17 cellular contexts compared by ENCODE assay signal in genomic region chr3:195139876-195140240, GRCh38.
A peak's percentile ranks its signal among the peaks of the same experiment; 100 is the strongest.
DNase-seq lines count a peak whose midpoint lies in the region; ATAC-seq, FAIRE-seq and TF ChIP-seq lines count a peak whose summit lies in the region.
"Had no signal": no experiment of that assay in that cellular context is flagged by ENCODE, and none has a peak within 500 bp of the region (broad histone marks: within the 10 kb centered on the region; RNA-seq: fewer than 3 reads in every experiment).

No MANE protein-coding gene starts in this region.

- peaks cover 1% of the 10 kb centered on the region for H3K79me1 ChIP-seq in mesenchymal stem cell (replicated peaks; ENCODE audit: low read length, poor library complexity, severe bottlenecking)

- dilution Hi-C loops in endothelial cell of umbilical vein (cut with MboI; ENCODE audit: extremely low pct_ligation_motif_present, low sequenced_read_pairs) = no loop called here

- H3K4me3 ChIP-seq in endothelial cell of umbilical vein (replicated peaks in 1 of 3; ENCODE audit: insufficient read depth in 1 of 3, low read depth in 1 of 3, low read length in 3 of 3) (no peak overlapping the region), mesenchymal stem cell (ENCODE audit: insufficient read depth in 1 of 2, low read depth in 1 of 2, low read length in 2 of 2) (no peak overlapping the region), prostate gland (no peak overlapping the region)
- H3K4me3 ChIP-seq: gastroesophageal sphincter had no signal

- no peak overlapping the region for H4K8ac ChIP-seq in mesenchymal stem cell (ENCODE audit: low read length)

- H2AFZ ChIP-seq in endothelial cell of umbilical vein (ENCODE audit: low read depth, low read length) = no peak overlapping the region
- H2AFZ ChIP-seq in mesenchymal stem cell (ENCODE audit: low read depth, low read length) = no peak overlapping the region

- TF ChIP-seq POLR2A in endothelial cell of umbilical vein (IDR thresholded peaks at IDR 0.05; ENCODE audit: low read depth, low read length) = no peak
- TF ChIP-seq POLR2A in prostate gland (IDR thresholded peaks at IDR 0.05) = no peak

- H3K4me1 ChIP-seq in endothelial cell of umbilical vein (ENCODE audit: control insufficient read depth, extremely low read depth, insufficient read depth, low read length) (peaks cover 27% of the 10 kb centered on the region), mesenchymal stem cell (ENCODE audit: control insufficient read depth, insufficient read depth, low read depth, low read length) (no peaks in the 10 kb centered on the region), prostate gland (replicated peaks) (peaks cover 16% of the 10 kb centered on the region)
- H3K4me1 ChIP-seq: gastroesophageal sphincter had no signal

- H3K4ac ChIP-seq in mesenchymal stem cell (ENCODE audit: low read depth in 1 of 2, low read length in 2 of 2) = no peak overlapping the region

- H3K27me3 ChIP-seq in endothelial cell of umbilical vein (ENCODE audit: control insufficient read depth in 2 of 2, insufficient read depth in 2 of 2, low read length in 2 of 2) (no peaks in the 10 kb centered on the region), mesenchymal stem cell (ENCODE audit: control insufficient read depth in 1 of 2, insufficient read depth in 1 of 2, low read length in 2 of 2) (no peaks in the 10 kb centered on the region), prostate gland (replicated peaks; ENCODE audit: insufficient read depth) (no peaks in the 10 kb centered on the region)
- H3K27me3 ChIP-seq: gastroesophageal sphincter had no signal

- H2AK5ac ChIP-seq in mesenchymal stem cell (ENCODE audit: low read length, severe bottlenecking) = no peak overlapping the region

- no peak overlapping the region for H3K18ac ChIP-seq in mesenchymal stem cell (ENCODE audit: low read depth in 1 of 2, low read length in 2 of 2)

- H3K9me3 Mint-ChIP-seq in activated T-helper 1 cell treated with anti-CD3 and anti-CD28 coated beads, Interleukin-12 subunit alpha, Interleukin-12 subunit beta, Interleukin-2, Interleukin-4 antibody, amounts not matched to agents 30 ng/mL and 10 ng/mL and 1 ng/mL, durations not matched to agents 14 hours and 24 hours and 36 hours = peaks cover 24% of the 10 kb centered on the region

- H2BK15ac ChIP-seq in mesenchymal stem cell (ENCODE audit: low read depth, poor library complexity, severe bottlenecking) = no peak overlapping the region

- H4K20me1 ChIP-seq in endothelial cell of umbilical vein (replicated peaks; ENCODE audit: control insufficient read depth, extremely low read depth, insufficient read depth, low read length) = no peaks in the 10 kb centered on the region

- no peak for ATAC-seq in omental fat pad (ENCODE audit: low FRiP score)
- ATAC-seq: gastroesophageal sphincter had no signal

- peak overlapping the region; percentile 92 for H3K27ac ChIP-seq in endothelial cell of umbilical vein (ENCODE audit: insufficient read depth, low read depth, low read length)
- no peak overlapping the region for H3K27ac ChIP-seq in mesenchymal stem cell (ENCODE audit: low read length, poor library complexity, severe bottlenecking)
- H3K27ac ChIP-seq in prostate gland = peak overlapping the region in 1 of 2 donors; percentile 51

- H3K27me3 Mint-ChIP-seq in activated T-helper 1 cell treated with anti-CD3 and anti-CD28 coated beads, Interleukin-12 subunit alpha, Interleukin-12 subunit beta, Interleukin-2, Interleukin-4 antibody, amounts not matched to agents 30 ng/mL and 10 ng/mL and 1 ng/mL, durations not matched to agents 14 hours and 24 hours and 36 hours (ENCODE audit: insufficient read depth) = peaks cover 4% of the 10 kb centered on the region
- H3K27me3 Mint-ChIP-seq: CD4-positive, CD25-positive, alpha-beta regulatory T cell; naive B cell had no signal

- H4K91ac ChIP-seq in mesenchymal stem cell (ENCODE audit: low read length) = no peak overlapping the region

- peaks cover 4% of the 10 kb centered on the region for H3K36me3 Mint-ChIP-seq in activated T-helper 1 cell treated with anti-CD3 and anti-CD28 coated beads, Interleukin-12 subunit alpha, Interleukin-12 subunit beta, Interleukin-2, Interleukin-4 antibody, amounts not matched to agents 30 ng/mL and 10 ng/mL and 1 ng/mL, durations not matched to agents 14 hours and 24 hours and 36 hours (ENCODE audit: low read depth)

- H2BK12ac ChIP-seq in mesenchymal stem cell (ENCODE audit: low read length in 2 of 2) = no peak overlapping the region

- H3K9me3 ChIP-seq in endothelial cell of umbilical vein (replicated peaks; ENCODE audit: control insufficient read depth, insufficient read depth, low read length) (peaks cover 3% of the 10 kb centered on the region), mesenchymal stem cell (ENCODE audit: control insufficient read depth, low read length) (peaks cover 8% of the 10 kb centered on the region), prostate gland (no peaks in the 10 kb centered on the region)
- H3K9me3 ChIP-seq: gastroesophageal sphincter had no signal

- no peak for TF ChIP-seq CTCF in endothelial cell of umbilical vein (IDR thresholded peaks at IDR 0.05; ENCODE audit: extremely low read depth in 1 of 2, insufficient read depth in 1 of 2, low read depth in 1 of 2, low read length in 2 of 2)
- TF ChIP-seq CTCF in omental fat pad (IDR thresholded peaks at IDR 0.05) = no peak
- TF ChIP-seq CTCF in prostate gland (IDR thresholded peaks at IDR 0.05) = no peak

- H3K23ac ChIP-seq in mesenchymal stem cell (ENCODE audit: low read length in 2 of 2) = no peak overlapping the region

- H3K9ac ChIP-seq in endothelial cell of umbilical vein (replicated peaks; ENCODE audit: extremely low read depth, insufficient read depth, low read length) (no peak overlapping the region), mesenchymal stem cell (ENCODE audit: low read length) (no peak overlapping the region)

- H3K9me1 ChIP-seq in endothelial cell of umbilical vein (replicated peaks; ENCODE audit: control insufficient read depth, extremely low read depth, insufficient read depth, low read length) = no peaks in the 10 kb centered on the region

- peak; percentile 60 for FAIRE-seq in endothelial cell of umbilical vein (lab: Jason Lieb, UNC)

- H3K27ac Mint-ChIP-seq in activated T-helper 1 cell treated with anti-CD3 and anti-CD28 coated beads, Interleukin-12 subunit alpha, Interleukin-12 subunit beta, Interleukin-2, Interleukin-4 antibody, amounts not matched to agents 30 ng/mL and 10 ng/mL and 1 ng/mL, durations not matched to agents 14 hours and 24 hours and 36 hours = no peak overlapping the region

- DNase-seq in EH (ENCODE audit: low read depth) (peak; percentile 42), LHCN-M2 (ENCODE audit: low read depth) (peak; percentile 21), endothelial cell of umbilical vein (ENCODE audit: low read depth, low spot score) (no peak), mesenchymal stem cell (peak; percentile 17), omental fat pad (ENCODE audit: low spot score) (no peak), putamen (ENCODE audit: low spot score) (no peak), prostate gland (ENCODE audit: low spot score) (no peak)
- no peak for DNase-seq in activated T-helper 1 cell treated with anti-CD3 and anti-CD28 coated beads, Interleukin-12 subunit alpha, Interleukin-12 subunit beta, Interleukin-2, Interleukin-4 antibody, amounts not matched to agents 30 ng/mL and 10 ng/mL and 1 ng/mL, durations not matched to agents 14 hours and 24 hours and 36 hours (ENCODE audit: low spot score)
- DNase-seq: activated CD4-positive, alpha-beta T cell treated with anti-CD3 and anti-CD28 coated beads for 4 hours; amygdala; CD4-positive, CD25-positive, alpha-beta regulatory T cell; dermis blood vessel endothelial cell; KBM-7; naive B cell; NCI-H1436 treated with DMSO at 0.1 percent for 48 hours; NCI-H510A treated with DMSO at 0.1 percent for 48 hours had no signal

- no peak overlapping the region for H2BK5ac ChIP-seq in mesenchymal stem cell (ENCODE audit: low read depth, low read length, poor library complexity, severe bottlenecking)

- CTCF ChIA-PET in endothelial cell of umbilical vein (lab: Charles Lee) = interaction anchor here (1.0 kb wide), 1 partner anchor 10 kb away, joined by 3 read pairs; no protein-coding TSS in a partner anchor

- H3K4me3 Mint-ChIP-seq in activated T-helper 1 cell treated with anti-CD3 and anti-CD28 coated beads, Interleukin-12 subunit alpha, Interleukin-12 subunit beta, Interleukin-2, Interleukin-4 antibody, amounts not matched to agents 30 ng/mL and 10 ng/mL and 1 ng/mL, durations not matched to agents 14 hours and 24 hours and 36 hours = no peak overlapping the region

- no peaks in the 10 kb centered on the region for H3K79me2 ChIP-seq in endothelial cell of umbilical vein (ENCODE audit: control insufficient read depth, insufficient read depth, low read length)

- H3K36me3 ChIP-seq in endothelial cell of umbilical vein (ENCODE audit: control insufficient read depth in 2 of 2, extremely low read depth in 1 of 2, insufficient read depth in 2 of 2, low read length in 2 of 2) = no peaks in the 10 kb centered on the region
- H3K36me3 ChIP-seq in mesenchymal stem cell (ENCODE audit: control insufficient read depth in 1 of 2, insufficient read depth in 2 of 2, low read depth in 1 of 2, low read length in 2 of 2) = peaks cover 0 to 21% of the 10 kb centered on the region in 2 experiments
- no peaks in the 10 kb centered on the region for H3K36me3 ChIP-seq in prostate gland
- H3K36me3 ChIP-seq: gastroesophageal sphincter had no signal

- intact Hi-C loops in endothelial cell of umbilical vein (cut with micrococcal nuclease) (no loop called here), prostate gland (cut with DNase I) (no loop called here)
- intact Hi-C loops in activated T-helper 1 cell treated with anti-CD3 and anti-CD28 coated beads, Interleukin-12 subunit alpha, Interleukin-12 subunit beta, Interleukin-2, Interleukin-4 antibody, amounts not matched to agents 30 ng/mL and 10 ng/mL and 1 ng/mL, durations not matched to agents 14 hours and 24 hours and 36 hours (cut with micrococcal nuclease) = no loop called here

- WGBS in mesenchymal stem cell = 90% methylated on average over 4 of the region's 4 CpGs
- 82% methylated on average over 4 of the region's 4 CpGs for WGBS in prostate gland

- POLR2A ChIA-PET in endothelial cell of umbilical vein (lab: Charles Lee) = interaction anchor here (1.1 to 1.6 kb wide), 2 partner anchors 12 to 450 kb away, joined by 3 to 5 read pairs; no protein-coding TSS in a partner anchor

- BruUV-seq in endothelial cell of umbilical vein (replicated peaks; lab: Mats Ljungman, UMichigan) = no TSS peak

- H3K4me2 ChIP-seq in endothelial cell of umbilical vein (ENCODE audit: insufficient read depth, low read length) (no peak overlapping the region), mesenchymal stem cell (ENCODE audit: low read length, poor library complexity, severe bottlenecking) (no peak overlapping the region)

- H2BK120ac ChIP-seq in mesenchymal stem cell (ENCODE audit: low read depth, low read length) = no peak overlapping the region

- H3K4me1 Mint-ChIP-seq in activated T-helper 1 cell treated with anti-CD3 and anti-CD28 coated beads, Interleukin-12 subunit alpha, Interleukin-12 subunit beta, Interleukin-2, Interleukin-4 antibody, amounts not matched to agents 30 ng/mL and 10 ng/mL and 1 ng/mL, durations not matched to agents 14 hours and 24 hours and 36 hours (ENCODE audit: low read depth) = no peaks in the 10 kb centered on the region

- H3K14ac ChIP-seq in mesenchymal stem cell (ENCODE audit: low read length in 2 of 2) = no peak overlapping the region

Comparison
In these comparisons a context has a peak if more than half of its experiments do, and no peak if none do; other contexts are left out.
1. DNase-seq: peak in EH (single experiment), LHCN-M2 (single experiment) and mesenchymal stem cell (single experiment); none in endothelial cell of umbilical vein (single experiment), activated T-helper 1 cell treated with anti-CD3 and anti-CD28 coated beads, Interleukin-12 subunit alpha, Interleukin-12 subunit beta, Interleukin-2, Interleukin-4 antibody, amounts not matched to agents 30 ng/mL and 10 ng/mL and 1 ng/mL, durations not matched to agents 14 hours and 24 hours and 36 hours (single experiment), omental fat pad (single experiment), putamen (single experiment) and prostate gland (single experiment).